ENCODE assay signal across 26 cellular contexts in the genomic region with DNA sequence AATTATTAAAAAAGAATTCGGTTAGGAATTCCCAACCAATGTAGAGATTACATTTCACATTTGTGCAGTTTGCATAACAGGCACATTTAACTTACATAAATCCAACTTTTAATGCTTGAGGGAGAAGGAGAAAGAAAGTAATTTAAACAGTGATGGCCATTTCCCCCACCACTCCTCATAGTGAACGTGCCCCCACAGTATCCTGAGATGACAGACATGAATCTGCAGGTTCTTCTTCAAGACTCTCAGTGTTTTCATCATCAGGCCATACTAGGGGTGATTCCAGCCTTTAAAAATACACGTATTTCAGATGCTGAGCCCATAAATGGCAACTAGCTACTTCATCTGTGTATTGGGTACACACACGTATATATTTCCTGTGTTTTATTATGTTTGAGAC.
"Had no signal": no experiment of that assay in that cellular context is flagged by ENCODE, and none has a peak within 500 bp of the region (broad histone marks: within the 10 kb centered on the region; RNA-seq: fewer than 3 reads in every experiment).

No MANE protein-coding gene starts in this region.

- DNase-seq: stimulated activated CD4-positive, alpha-beta T cell treated with anti-CD3 and anti-CD28 coated beads, Interleukin-2, amount 100 ng/mL, for 48 hours; stimulated activated CD4-positive, alpha-beta T cell treated with anti-CD3 and anti-CD28 coated beads, Interleukin-4, amount 100 ng/mL, for 1 hour; stimulated activated CD4-positive, alpha-beta T cell treated with anti-CD3 and anti-CD28 coated beads, Interleukin-4, amount 100 ng/mL, for 24 hours; stimulated activated CD4-positive, alpha-beta T cell treated with anti-CD3 and anti-CD28 coated beads, Interleukin-4, amount 100 ng/mL, for 4 hours; stimulated activated CD8-positive, alpha-beta memory T cell treated with anti-CD3 and anti-CD28 coated beads, Interleukin-4, amount 100 ng/mL, for 48 hours; stimulated activated naive B cell treated with anti-CD40 and anti-IgM and Interleukin-4, amounts not matched to agents 10 μg/mL and 1 μg/mL and 100 μg/mL, for 72 hours; stimulated activated naive CD4-positive, alpha-beta T cell; stimulated activated naive CD4-positive, alpha-beta T cell treated with Interleukin-2 at 50 U/mL for 16 hours; stimulated activated naive CD8-positive, alpha-beta T cell treated with anti-CD3 and anti-CD28 coated beads, Interleukin-15, amount 100 ng/mL, for 72 hours; stimulated activated naive CD8-positive, alpha-beta T cell treated with anti-CD3 and anti-CD28 coated beads, Interleukin-15, Interleukin-2, amounts not matched to agents 100 U/mL and 50 U/mL, for 24 hours; stomach; substantia nigra; testis; thyroid gland; tibial artery; transverse colon; upper lobe of left lung; upper lobe of right lung; uterus had no signal

- H3K4me1 ChIP-seq: stomach, suprapubic skin, testis, transverse colon, upper lobe of left lung, upper lobe of right lung, uterus, vagina had no signal

- H3K9me3 ChIP-seq: testis, thoracic aorta, thyroid gland, transverse colon, upper lobe of right lung had no signal

- H3K36me3 ChIP-seq: suprapubic skin, thyroid gland, transverse colon, upper lobe of left lung, upper lobe of right lung, uterus, vagina had no signal

- H3K4me3 ChIP-seq: stomach, suprapubic skin, testis, thoracic aorta, thyroid gland, tibial artery, tibial nerve, transverse colon, upper lobe of left lung, upper lobe of right lung, uterus, vagina had no signal

- H3K27me3 ChIP-seq: stomach, suprapubic skin, testis, thyroid gland, tibial artery, tibial nerve, transverse colon, upper lobe of left lung, upper lobe of right lung, uterus, vagina had no signal

- FAIRE-seq: urothelium cell line had no signal

- ATAC-seq: stimulated activated effector memory CD8-positive, alpha-beta T cell treated with anti-CD3 and anti-CD28 coated beads, Interleukin-12 subunit alpha, Interleukin-12 subunit beta, amount 100 ng/mL, for 72 hours; stimulated activated memory B cell treated with anti-CD40 and anti-IgM and Interleukin-4, amounts not matched to agents 10 μg/mL and 1 μg/mL and 100 μg/mL, for 72 hours; stimulated activated naive B cell treated with anti-CD40 and anti-IgM and Interleukin-4, amounts not matched to agents 10 μg/mL and 1 μg/mL and 100 μg/mL, for 72 hours; stimulated activated naive CD8-positive, alpha-beta T cell treated with anti-CD3 and anti-CD28 coated beads, Interleukin-15, amount 100 ng/mL, for 72 hours; stimulated activated naive CD8-positive, alpha-beta T cell treated with anti-CD3 and anti-CD28 coated beads, Interleukin-15, Interleukin-2, amounts not matched to agents 100 U/mL and 50 U/mL, for 24 hours; upper lobe of right lung had no signal

- H3K27ac ChIP-seq: stomach, suprapubic skin, testis, thoracic aorta, thyroid gland, tibial artery, transverse colon, upper lobe of left lung, upper lobe of right lung, uterus, vagina had no signal
